Comparison of ENCODE assay signal across 15 cellular contexts in the genomic region with DNA sequence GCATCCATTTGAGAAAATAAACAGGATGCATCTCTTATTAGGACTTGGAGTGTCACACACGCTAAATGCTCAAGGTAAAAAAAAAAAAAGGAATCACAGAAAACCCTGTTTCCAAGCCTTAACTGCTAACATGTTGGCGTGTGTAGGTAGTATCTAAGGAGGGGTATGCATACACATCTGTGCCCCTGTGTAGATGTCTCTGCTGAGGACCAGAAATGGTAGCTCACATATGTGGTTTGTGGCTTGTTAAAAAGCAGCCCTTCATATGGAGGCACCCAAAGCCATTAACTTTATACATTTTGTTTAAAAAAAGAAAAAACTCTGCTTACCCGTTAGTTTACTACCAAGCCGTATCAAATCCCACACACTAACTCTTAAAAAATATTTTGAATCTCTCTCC.
DNase-seq lines count a peak whose midpoint lies in the region; ATAC-seq and TF ChIP-seq lines count a peak whose summit lies in the region.
"Had no signal": no experiment of that assay in that cellular context is flagged by ENCODE, and none has a peak within 500 bp of the region (broad histone marks: within the 10 kb centered on the region; RNA-seq: fewer than 3 reads in every experiment).

No MANE protein-coding gene starts in this region.

- intact Hi-C loops in activated CD4-positive, alpha-beta T cell treated with anti-CD3 and anti-CD28 coated beads, Interleukin-2, amount 10 ng/mL, durations not matched to agents 24 days and 14 days (cut with micrococcal nuclease): no loop called here
- intact Hi-C loops in activated CD4-positive, alpha-beta T cell treated with anti-CD3 and anti-CD28 coated beads for 36 hours (cut with DNase I, micrococcal nuclease): no loop called here
- intact Hi-C loops in PC-3 (cut with micrococcal nuclease): no loop called here

- no peaks in the 10 kb centered on the region for H3K9me3 ChIP-seq in PC-3 (ENCODE audit: low read length)
- H3K9me3 ChIP-seq: HAP-1 had no signal

- no peaks in the 10 kb centered on the region for H3K36me3 Mint-ChIP-seq in activated CD4-positive, alpha-beta T cell treated with anti-CD3 and anti-CD28 coated beads, Interleukin-2, amount 10 ng/mL, durations not matched to agents 24 days and 14 days (ENCODE audit: low read depth)
- H3K36me3 Mint-ChIP-seq in activated CD4-positive, alpha-beta T cell treated with anti-CD3 and anti-CD28 coated beads for 36 hours (ENCODE audit: low read depth): no peaks in the 10 kb centered on the region
- peaks cover 2% of the 10 kb centered on the region for H3K36me3 Mint-ChIP-seq in memory B cell
- H3K36me3 Mint-ChIP-seq in stimulated activated memory B cell treated with anti-CD40 and anti-IgM and Interleukin-4, amounts not matched to agents 10 μg/mL and 1 μg/mL and 100 μg/mL, for 72 hours: no peaks in the 10 kb centered on the region
- no peaks in the 10 kb centered on the region for H3K36me3 Mint-ChIP-seq in glutamatergic neuron (ENCODE audit: unreplicated experiment)
- no peaks in the 10 kb centered on the region for H3K36me3 Mint-ChIP-seq in WTC11

- no peaks in the 10 kb centered on the region for H3K9me2 ChIP-seq in PC-3 (replicated peaks; ENCODE audit: low read length)

- CTCF ChIA-PET in activated CD4-positive, alpha-beta T cell treated with anti-CD3 and anti-CD28 coated beads for 36 hours (lab: Charles Lee): no interaction called here
- CTCF ChIA-PET in PC-3 (lab: Charles Lee) (no interaction called here), WTC11 (lab: Charles Lee) (interaction anchor here (1.8 kb wide), 1 partner anchor 50 kb away, joined by 4 read pairs; no protein-coding TSS in a partner anchor)

- peak; percentile 4 for DNase-seq in activated CD4-positive, alpha-beta T cell treated with anti-CD3 and anti-CD28 coated beads, Interleukin-2, amount 10 ng/mL, durations not matched to agents 24 days and 14 days
- DNase-seq in activated CD4-positive, alpha-beta T cell treated with anti-CD3 and anti-CD28 coated beads for 36 hours: no peak
- DNase-seq in PC-3 (no peak), memory B cell (ENCODE audit: low spot score in 2 of 2) (no peak), glutamatergic neuron (no peak), MV-4-11 (lab: John Stamatoyannopoulos, UW) (no peak), WTC11 (ENCODE audit: low spot score) (no peak)
- DNase-seq: Calu3; CD4-positive, alpha-beta T cell; DMS 273 treated with DMSO at 0.1 percent for 48 hours; DMS79; EL had no signal

- peaks cover 8% of the 10 kb centered on the region for H3K4me1 Mint-ChIP-seq in activated CD4-positive, alpha-beta T cell treated with anti-CD3 and anti-CD28 coated beads, Interleukin-2, amount 10 ng/mL, durations not matched to agents 24 days and 14 days
- peaks cover 28% of the 10 kb centered on the region for H3K4me1 Mint-ChIP-seq in activated CD4-positive, alpha-beta T cell treated with anti-CD3 and anti-CD28 coated beads for 36 hours
- H3K4me1 Mint-ChIP-seq in memory B cell (peaks cover 41% of the 10 kb centered on the region), glutamatergic neuron (ENCODE audit: low read depth, unreplicated experiment) (peaks cover 5% of the 10 kb centered on the region), WTC11 (peaks cover 4% of the 10 kb centered on the region; the same call in 1 of the 2 replicates)
- peaks cover 46% of the 10 kb centered on the region for H3K4me1 Mint-ChIP-seq in stimulated activated memory B cell treated with anti-CD40 and anti-IgM and Interleukin-4, amounts not matched to agents 10 μg/mL and 1 μg/mL and 100 μg/mL, for 72 hours

- no peaks in the 10 kb centered on the region for H3K4me1 ChIP-seq in PC-3 (ENCODE audit: insufficient read depth, low read length)
- H3K4me1 ChIP-seq: HAP-1 had no signal

- no peak overlapping the region for H3K4me3 ChIP-seq in PC-3 (ENCODE audit: low read length)
- H3K4me3 ChIP-seq: HAP-1 had no signal

- no peak overlapping the region for H3K4me2 ChIP-seq in PC-3 (ENCODE audit: low read length)

- no peak overlapping the region for H3K27ac Mint-ChIP-seq in activated CD4-positive, alpha-beta T cell treated with anti-CD3 and anti-CD28 coated beads, Interleukin-2, amount 10 ng/mL, durations not matched to agents 24 days and 14 days
- H3K27ac Mint-ChIP-seq in activated CD4-positive, alpha-beta T cell treated with anti-CD3 and anti-CD28 coated beads for 36 hours: no peak overlapping the region
- H3K27ac Mint-ChIP-seq in memory B cell (peak overlapping the region; percentile 94), glutamatergic neuron (ENCODE audit: unreplicated experiment) (no peak overlapping the region), WTC11 (no peak overlapping the region)
- H3K27ac Mint-ChIP-seq in stimulated activated memory B cell treated with anti-CD40 and anti-IgM and Interleukin-4, amounts not matched to agents 10 μg/mL and 1 μg/mL and 100 μg/mL, for 72 hours: peak overlapping the region; percentile 72

- H3K4me3 Mint-ChIP-seq in activated CD4-positive, alpha-beta T cell treated with anti-CD3 and anti-CD28 coated beads, Interleukin-2, amount 10 ng/mL, durations not matched to agents 24 days and 14 days: no peak overlapping the region
- H3K4me3 Mint-ChIP-seq in activated CD4-positive, alpha-beta T cell treated with anti-CD3 and anti-CD28 coated beads for 36 hours: no peak overlapping the region
- no peak overlapping the region for H3K4me3 Mint-ChIP-seq in memory B cell
- no peak overlapping the region for H3K4me3 Mint-ChIP-seq in stimulated activated memory B cell treated with anti-CD40 and anti-IgM and Interleukin-4, amounts not matched to agents 10 μg/mL and 1 μg/mL and 100 μg/mL, for 72 hours
- no peak overlapping the region for H3K4me3 Mint-ChIP-seq in glutamatergic neuron (ENCODE audit: unreplicated experiment)
- H3K4me3 Mint-ChIP-seq in WTC11: no peak overlapping the region
- H3K4me3 Mint-ChIP-seq: CD4-positive, alpha-beta T cell had no signal

- no peak overlapping the region for H2AFZ ChIP-seq in PC-3 (ENCODE audit: low read length)

- H3K36me3 ChIP-seq in PC-3 (ENCODE audit: low read depth, low read length): no peaks in the 10 kb centered on the region
- H3K36me3 ChIP-seq: HAP-1 had no signal

- H3K9me3 Mint-ChIP-seq in activated CD4-positive, alpha-beta T cell treated with anti-CD3 and anti-CD28 coated beads, Interleukin-2, amount 10 ng/mL, durations not matched to agents 24 days and 14 days: no peaks in the 10 kb centered on the region
- H3K9me3 Mint-ChIP-seq in activated CD4-positive, alpha-beta T cell treated with anti-CD3 and anti-CD28 coated beads for 36 hours (ENCODE audit: low read depth): no peaks in the 10 kb centered on the region
- H3K9me3 Mint-ChIP-seq in memory B cell (no peaks in the 10 kb centered on the region), glutamatergic neuron (ENCODE audit: unreplicated experiment) (no peaks in the 10 kb centered on the region), WTC11 (no peaks in the 10 kb centered on the region)
- H3K9me3 Mint-ChIP-seq in stimulated activated memory B cell treated with anti-CD40 and anti-IgM and Interleukin-4, amounts not matched to agents 10 μg/mL and 1 μg/mL and 100 μg/mL, for 72 hours: no peaks in the 10 kb centered on the region
- H3K9me3 Mint-ChIP-seq: CD4-positive, alpha-beta T cell had no signal

- TF ChIP-seq CTCF in PC-3 (conservative IDR thresholded peaks at IDR 0.05; ENCODE audit: low read depth, low read length): no peak
- no peak for TF ChIP-seq CTCF in glutamatergic neuron (IDR thresholded peaks at IDR 0.05; ENCODE audit: partially characterized antibody, unreplicated experiment)
- TF ChIP-seq CTCF in WTC11 (IDR thresholded peaks at IDR 0.05): no peak

- no peak overlapping the region for H3K27ac ChIP-seq in PC-3 (ENCODE audit: low read length)
- H3K27ac ChIP-seq: 22Rv1 had no signal

- no peaks in the 10 kb centered on the region for H3K79me2 ChIP-seq in PC-3 (ENCODE audit: low read length)

- H3K27me3 ChIP-seq in PC-3 (ENCODE audit: low read length): no peaks in the 10 kb centered on the region

- POLR2A ChIA-PET in activated CD4-positive, alpha-beta T cell treated with anti-CD3 and anti-CD28 coated beads for 36 hours (lab: Charles Lee): interaction anchor here (0.6 kb wide), 1 partner anchor 93 kb away, joined by 3 read pairs; no protein-coding TSS in a partner anchor
- POLR2A ChIA-PET in PC-3 (lab: Charles Lee; ENCODE audit: unreplicated experiment) (no interaction called here), WTC11 (lab: Charles Lee) (no interaction called here)

- TSS peak; percentile 0 for BruUV-seq in PC-3 (replicated peaks; lab: Mats Ljungman, UMichigan)

- no peaks in the 10 kb centered on the region for H3F3A ChIP-seq in PC-3 (ENCODE audit: low read length, unreplicated experiment)

- H3K27me3 Mint-ChIP-seq in activated CD4-positive, alpha-beta T cell treated with anti-CD3 and anti-CD28 coated beads, Interleukin-2, amount 10 ng/mL, durations not matched to agents 24 days and 14 days: peaks cover 4% of the 10 kb centered on the region
- no peaks in the 10 kb centered on the region for H3K27me3 Mint-ChIP-seq in activated CD4-positive, alpha-beta T cell treated with anti-CD3 and anti-CD28 coated beads for 36 hours
- H3K27me3 Mint-ChIP-seq in memory B cell (peaks cover 2% of the 10 kb centered on the region), glutamatergic neuron (ENCODE audit: unreplicated experiment) (peaks cover 1% of the 10 kb centered on the region), WTC11 (ENCODE audit: low read depth) (no peaks in the 10 kb centered on the region)
- no peaks in the 10 kb centered on the region for H3K27me3 Mint-ChIP-seq in stimulated activated memory B cell treated with anti-CD40 and anti-IgM and Interleukin-4, amounts not matched to agents 10 μg/mL and 1 μg/mL and 100 μg/mL, for 72 hours
- H3K27me3 Mint-ChIP-seq: CD4-positive, alpha-beta T cell had no signal

- no peak overlapping the region for H3K9ac ChIP-seq in PC-3 (ENCODE audit: low read length)

- no peak for ATAC-seq in activated CD4-positive, alpha-beta T cell treated with anti-CD3 and anti-CD28 coated beads for 36 hours
- ATAC-seq in PC-3 (no peak), memory B cell (ENCODE audit: low read depth) (no peak), WTC11 (no peak)
- no peak for ATAC-seq in stimulated activated memory B cell treated with anti-CD40 and anti-IgM and Interleukin-4, amounts not matched to agents 10 μg/mL and 1 μg/mL and 100 μg/mL, for 72 hours

- no peaks in the 10 kb centered on the region for H4K20me1 ChIP-seq in PC-3 (ENCODE audit: low read length)

TF ChIP-seq in WTC11, 78 proteins besides CTCF, POLR2A, EP300 and RAD21 (continues in another document):
- TF ChIP-seq ZNF219 (CRISPR knock-in tag; IDR thresholded peaks at IDR 0.05; ENCODE audit: borderline replicate concordance) (no peak), RELA (CRISPR knock-in tag; IDR thresholded peaks at IDR 0.05; ENCODE audit: borderline replicate concordance) (no peak), TCF7 (CRISPR knock-in tag; IDR thresholded peaks at IDR 0.05; ENCODE audit: low read depth) (no peak), HMGA2 (CRISPR knock-in tag; IDR thresholded peaks at IDR 0.05) (no peak)
- TF ChIP-seq, protein P1, sequence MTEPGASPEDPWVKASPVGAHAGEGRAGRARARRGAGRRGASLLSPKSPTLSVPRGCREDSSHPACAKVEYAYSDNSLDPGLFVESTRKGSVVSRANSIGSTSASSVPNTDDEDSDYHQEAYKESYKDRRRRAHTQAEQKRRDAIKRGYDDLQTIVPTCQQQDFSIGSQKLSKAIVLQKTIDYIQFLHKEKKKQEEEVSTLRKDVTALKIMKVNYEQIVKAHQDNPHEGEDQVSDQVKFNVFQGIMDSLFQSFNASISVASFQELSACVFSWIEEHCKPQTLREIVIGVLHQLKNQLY (CRISPR knock-in tag; IDR thresholded peaks at IDR 0.05): no peak

Comparison
In these comparisons a context has a peak if more than half of its experiments do, and no peak if none do; other contexts are left out.
1. H3K27ac Mint-ChIP-seq: peak in memory B cell (single experiment) and stimulated activated memory B cell treated with anti-CD40 and anti-IgM and Interleukin-4, amounts not matched to agents 10 μg/mL and 1 μg/mL and 100 μg/mL, for 72 hours (single experiment); none in activated CD4-positive, alpha-beta T cell treated with anti-CD3 and anti-CD28 coated beads, Interleukin-2, amount 10 ng/mL, durations not matched to agents 24 days and 14 days (single experiment), activated CD4-positive, alpha-beta T cell treated with anti-CD3 and anti-CD28 coated beads for 36 hours (single experiment), glutamatergic neuron (single experiment) and WTC11 (single experiment).